In genomic region chr11:82854242-82854641, GRCh38 we compare ENCODE assay signal across 1 cellular context.
TF ChIP-seq lines count a peak whose summit lies in the region.

No MANE protein-coding gene starts in this region.

TF ChIP-seq in IMR-90, 13 proteins besides CTCF, POLR2A, EP300 and RAD21:
- TF ChIP-seq RFX5 (IDR thresholded peaks at IDR 0.05; ENCODE audit: low read depth, low read length) (no peak), FOS (IDR thresholded peaks at IDR 0.05; ENCODE audit: low read depth, low read length) (no peak)
